20 cellular contexts compared by ENCODE assay signal in genomic region chr2:217954971-217955740, GRCh38. TPM values are rescaled to one million over a fixed set of nuclear protein-coding genes. Genes with fewer than 3 reads are reported as not detected.
DNase-seq lines count a peak whose midpoint lies in the region; FAIRE-seq and TF ChIP-seq lines count a peak whose summit lies in the region.
"Had no signal": no experiment of that assay in that cellular context is flagged by ENCODE, and none has a peak within 500 bp of the region (broad histone marks: within the 10 kb centered on the region; RNA-seq: fewer than 3 reads in every experiment).

No MANE protein-coding gene starts in this region.

- H3K27me3 ChIP-seq in H1 (replicated peaks in 1 of 4; ENCODE audit: control insufficient read depth in 3 of 4, extremely low read depth in 1 of 4, insufficient read depth in 3 of 4, low read length in 3 of 4) (peaks cover 0 to 3% (median 0%) of the 10 kb centered on the region in 4 experiments; a peak in 1 of 7 replicates), neural progenitor cell (no peaks in the 10 kb centered on the region), thyroid gland (no peaks in the 10 kb centered on the region), smooth muscle cell (ENCODE audit: low read depth) (no peaks in the 10 kb centered on the region)
- H3K27me3 ChIP-seq: colonic mucosa had no signal

- no peak overlapping the region for H2BK5ac ChIP-seq in H1 (ENCODE audit: low read depth, low read length)

- no peak overlapping the region for H2BK15ac ChIP-seq in H1 (ENCODE audit: low read length)

- no peak overlapping the region for H2AFZ ChIP-seq in H1 (ENCODE audit: low read length)
- no peak overlapping the region for H2AFZ ChIP-seq in neural progenitor cell (replicated peaks)
- H2AFZ ChIP-seq in smooth muscle cell (ENCODE audit: low read depth) = no peak overlapping the region

- H2BK12ac ChIP-seq in H1 (ENCODE audit: low read depth, low read length) = 0 out of 2 replicates have a peak overlapping the region, but pooled peaks have one; percentile 9

- POLR2A ChIA-PET in H1 (lab: Charles Lee; ENCODE audit: partially characterized antibody) = interaction anchor here (1.0 kb wide), 1 partner anchor 29 kb away, joined by 4 read pairs; no protein-coding TSS in a partner anchor

- no peaks in the 10 kb centered on the region for H3K36me3 ChIP-seq in H1 (ENCODE audit: control insufficient read depth in 2 of 4, insufficient read depth in 4 of 4, low read length in 3 of 4)
- H3K36me3 ChIP-seq in neural progenitor cell = no peaks in the 10 kb centered on the region
- no peaks in the 10 kb centered on the region for H3K36me3 ChIP-seq in thyroid gland
- H3K36me3 ChIP-seq in smooth muscle cell (ENCODE audit: low read depth) = no peaks in the 10 kb centered on the region
- H3K36me3 ChIP-seq: colonic mucosa had no signal

- no peaks in the 10 kb centered on the region for H3K9me3 Mint-ChIP-seq in neural progenitor cell
- no peaks in the 10 kb centered on the region for H3K9me3 Mint-ChIP-seq in activated T-helper 1 cell treated with anti-CD3 and anti-CD28 coated beads, Interleukin-12 subunit alpha, Interleukin-12 subunit beta, Interleukin-2, Interleukin-4 antibody, amounts not matched to agents 30 ng/mL and 10 ng/mL and 1 ng/mL, durations not matched to agents 14 hours and 24 hours and 36 hours
- H3K9me3 Mint-ChIP-seq: H9 had no signal

- TF ChIP-seq RAD21 in H1 (IDR thresholded peaks at IDR 0.05 in 1 of 2, conservative IDR thresholded peaks at IDR 0.05 in 1 of 2; ENCODE audit: low read depth in 2 of 2, low read length in 2 of 2) = no peak

- H2AK5ac ChIP-seq in H1 (ENCODE audit: low read depth, low read length) = no peak overlapping the region

- peaks cover 2% of the 10 kb centered on the region for H3K4me1 Mint-ChIP-seq in neural progenitor cell
- no peaks in the 10 kb centered on the region for H3K4me1 Mint-ChIP-seq in activated T-helper 1 cell treated with anti-CD3 and anti-CD28 coated beads, Interleukin-12 subunit alpha, Interleukin-12 subunit beta, Interleukin-2, Interleukin-4 antibody, amounts not matched to agents 30 ng/mL and 10 ng/mL and 1 ng/mL, durations not matched to agents 14 hours and 24 hours and 36 hours (ENCODE audit: low read depth)

- TF ChIP-seq CTCF in H1 (IDR thresholded peaks at IDR 0.05; ENCODE audit: control extremely low read depth in 1 of 3, insufficient read depth in 1 of 3, low read depth in 1 of 3, low read length in 3 of 3) (no peak), neural progenitor cell (IDR thresholded peaks at IDR 0.05) (no peak), thyroid gland (IDR thresholded peaks at IDR 0.05) (no peak), smooth muscle cell (IDR thresholded peaks at IDR 0.05; ENCODE audit: borderline replicate concordance, insufficient read depth, poor library complexity, severe bottlenecking) (no peak)

- peaks cover 7% of the 10 kb centered on the region for H3K27me3 Mint-ChIP-seq in neural progenitor cell (ENCODE audit: insufficient read depth, low read depth)
- H3K27me3 Mint-ChIP-seq in activated T-helper 1 cell treated with anti-CD3 and anti-CD28 coated beads, Interleukin-12 subunit alpha, Interleukin-12 subunit beta, Interleukin-2, Interleukin-4 antibody, amounts not matched to agents 30 ng/mL and 10 ng/mL and 1 ng/mL, durations not matched to agents 14 hours and 24 hours and 36 hours (ENCODE audit: insufficient read depth) = peaks cover 5% of the 10 kb centered on the region

- intact Hi-C loops in thyroid gland (cut with DNase I) = no loop called here
- intact Hi-C loops in activated T-helper 1 cell treated with anti-CD3 and anti-CD28 coated beads, Interleukin-12 subunit alpha, Interleukin-12 subunit beta, Interleukin-2, Interleukin-4 antibody, amounts not matched to agents 30 ng/mL and 10 ng/mL and 1 ng/mL, durations not matched to agents 14 hours and 24 hours and 36 hours (cut with micrococcal nuclease) = no loop called here

- CTCF ChIA-PET in H1 (lab: Charles Lee; ENCODE audit: partially characterized antibody) = interaction anchor here (0.8 to 22.2 kb wide), 9 partner anchors 8 to 169 kb away, joined by 3 to 480 read pairs (median 7); no protein-coding TSS in a partner anchor

- H3K4me3 ChIP-seq in H1 (ENCODE audit: extremely low read depth in 1 of 4, insufficient read depth in 2 of 4, low read depth in 3 of 4, low read length in 4 of 4) = no peak overlapping the region
- H3K4me3 ChIP-seq in neural progenitor cell = no peak overlapping the region
- no peak overlapping the region for H3K4me3 ChIP-seq in thyroid gland (replicated peaks in 1 of 3)
- H3K4me3 ChIP-seq in smooth muscle cell = no peak overlapping the region
- H3K4me3 ChIP-seq: colonic mucosa had no signal

- peaks cover 0 to 10% (median 3%) of the 10 kb centered on the region in 4 experiments; a peak in 5 of 7 replicates for H3K4me1 ChIP-seq in H1 (replicated peaks in 1 of 4; ENCODE audit: control insufficient read depth in 3 of 4, insufficient read depth in 4 of 4, low read length in 3 of 4)
- no peaks in the 10 kb centered on the region for H3K4me1 ChIP-seq in neural progenitor cell
- peaks cover 62 to 71% of the 10 kb centered on the region in 2 donors for H3K4me1 ChIP-seq in thyroid gland
- H3K4me1 ChIP-seq in smooth muscle cell (ENCODE audit: low read depth) = peaks cover 7% of the 10 kb centered on the region
- H3K4me1 ChIP-seq: colonic mucosa had no signal

- H3F3A ChIP-seq in neural progenitor cell (ENCODE audit: low read depth) (no peaks in the 10 kb centered on the region), smooth muscle cell (ENCODE audit: low read depth) (no peaks in the 10 kb centered on the region)

- H3K27ac Mint-ChIP-seq in neural progenitor cell = peak overlapping the region; percentile 60
- H3K27ac Mint-ChIP-seq in activated T-helper 1 cell treated with anti-CD3 and anti-CD28 coated beads, Interleukin-12 subunit alpha, Interleukin-12 subunit beta, Interleukin-2, Interleukin-4 antibody, amounts not matched to agents 30 ng/mL and 10 ng/mL and 1 ng/mL, durations not matched to agents 14 hours and 24 hours and 36 hours = no peak overlapping the region
- H3K27ac Mint-ChIP-seq: H9 had no signal

- no peak overlapping the region for H3K23ac ChIP-seq in H1 (ENCODE audit: insufficient read length)

- H3K79me1 ChIP-seq in H1 (ENCODE audit: low read depth, low read length) = no peaks in the 10 kb centered on the region

- H3K14ac ChIP-seq in H1 (ENCODE audit: insufficient read length) = no peak overlapping the region

- 90% methylated on average over 15 of the region's 15 CpGs; no CpG with 5 or more reads in 1 of the 2 experiments for WGBS in H1 (ENCODE audit: extremely low coverage in 1 of 2, insufficient coverage in 1 of 2, insufficient read length in 1 of 2, insufficient replicate concordance in 2 of 2, low coverage in 1 of 2, low lambda C conversion rate in 2 of 2, missing lambda C conversion rate in 1 of 2), 2 experiments
- WGBS in thyroid gland, 2 donors = 58 to 78% methylated on average over 12 to 14 of the region's 15 CpGs
- WGBS in smooth muscle cell (ENCODE audit: low lambda C conversion rate) = 93% methylated on average over 15 of the region's 15 CpGs

- TF ChIP-seq EP300 in H1 (IDR thresholded peaks at IDR 0.05; ENCODE audit: borderline replicate concordance in 1 of 2, low read depth in 2 of 2, low read length in 2 of 2) = no peak

- no peaks in the 10 kb centered on the region for H3K36me3 Mint-ChIP-seq in neural progenitor cell
- no peaks in the 10 kb centered on the region for H3K36me3 Mint-ChIP-seq in activated T-helper 1 cell treated with anti-CD3 and anti-CD28 coated beads, Interleukin-12 subunit alpha, Interleukin-12 subunit beta, Interleukin-2, Interleukin-4 antibody, amounts not matched to agents 30 ng/mL and 10 ng/mL and 1 ng/mL, durations not matched to agents 14 hours and 24 hours and 36 hours (ENCODE audit: low read depth)

- no peak for TF ChIP-seq POLR2A in H1 (IDR thresholded peaks at IDR 0.05; ENCODE audit: control extremely low read depth in 1 of 2, low read depth in 2 of 2, low read length in 2 of 2)
- TF ChIP-seq POLR2A in thyroid gland (IDR thresholded peaks at IDR 0.05) = no peak

- no peak overlapping the region for H2BK20ac ChIP-seq in H1 (ENCODE audit: low read length)

- no peak overlapping the region for H3K4me3 Mint-ChIP-seq in neural progenitor cell
- no peak overlapping the region for H3K4me3 Mint-ChIP-seq in activated T-helper 1 cell treated with anti-CD3 and anti-CD28 coated beads, Interleukin-12 subunit alpha, Interleukin-12 subunit beta, Interleukin-2, Interleukin-4 antibody, amounts not matched to agents 30 ng/mL and 10 ng/mL and 1 ng/mL, durations not matched to agents 14 hours and 24 hours and 36 hours
- H3K4me3 Mint-ChIP-seq: H9 had no signal

- no peak overlapping the region for H3K18ac ChIP-seq in H1 (ENCODE audit: extremely low read depth, low read length)

- H3K23me2 ChIP-seq in H1 (ENCODE audit: low read depth, low read length) = no peaks in the 10 kb centered on the region

- no peak overlapping the region for H3K56ac ChIP-seq in H1 (replicated peaks; ENCODE audit: insufficient read length, low read depth, low read length)

- no peak overlapping the region for H3K4ac ChIP-seq in H1 (replicated peaks; ENCODE audit: insufficient read length, low read depth, low read length)

- no peak for FAIRE-seq in H1 (lab: Jason Lieb, UNC)
- FAIRE-seq: GM12891 had no signal

- H3K27ac ChIP-seq in H1 (ENCODE audit: low read depth, low read length) (no peak overlapping the region), neural progenitor cell (no peak overlapping the region), thyroid gland (peak overlapping the region; percentile 90 to 100 (median 93)), smooth muscle cell (ENCODE audit: low read depth) (no peak overlapping the region)
- H3K27ac ChIP-seq: 22Rv1 had no signal

- H3K79me2 ChIP-seq in H1 (ENCODE audit: control insufficient read depth in 1 of 2, insufficient read depth in 2 of 2, low read length in 2 of 2) (no peaks in the 10 kb centered on the region), neural progenitor cell (ENCODE audit: low read depth) (no peaks in the 10 kb centered on the region), smooth muscle cell (ENCODE audit: low read depth) (peaks cover 82% of the 10 kb centered on the region)

- H3K9ac ChIP-seq in H1 (replicated peaks in 1 of 4; ENCODE audit: extremely low read depth in 1 of 4, low read depth in 3 of 4, low read length in 3 of 4) (no peak overlapping the region), neural progenitor cell (no peak overlapping the region), smooth muscle cell (ENCODE audit: low read depth) (no peak overlapping the region)

- H4K5ac ChIP-seq in H1 (ENCODE audit: insufficient read length, low read depth, low read length) = no peak overlapping the region

- no peak overlapping the region for H2BK120ac ChIP-seq in H1 (replicated peaks; ENCODE audit: low read depth, low read length)

- DNase-seq in DMS153 (lab: John Stamatoyannopoulos, UW) (peak; percentile 33), DMS153 treated with DMSO at 0.1 percent for 48 hours (lab: John Stamatoyannopoulos, UW; ENCODE audit: unreplicated experiment) (no peak), H1 (ENCODE audit: low read depth in 1 of 2, low spot score in 2 of 2) (no peak), neural progenitor cell (ENCODE audit: low spot score) (no peak), thyroid gland (peak; percentile 79 to 81), AG20443 (ENCODE audit: low spot score) (no peak), smooth muscle cell (lab: John Stamatoyannopoulos, UW; ENCODE audit: unreplicated experiment) (no peak)
- DNase-seq in activated T-helper 1 cell treated with anti-CD3 and anti-CD28 coated beads, Interleukin-12 subunit alpha, Interleukin-12 subunit beta, Interleukin-2, Interleukin-4 antibody, amounts not matched to agents 30 ng/mL and 10 ng/mL and 1 ng/mL, durations not matched to agents 14 hours and 24 hours and 36 hours (ENCODE audit: low spot score) = no peak
- DNase-seq: activated CD4-positive, alpha-beta T cell treated with anti-CD3 and anti-CD28 coated beads for 48 hours; activated T-cell treated with anti-CD3 and anti-CD28 coated beads, Interleukin-2, amount 50 U/mL, for 48 hours; amniotic stem cell; colonic mucosa; H9; MV-4-11; NCI-H2171; NK-92 treated with Interleukin-12 subunit alpha and Interleukin-12 subunit beta, amount 100 ng/mL, for 24 hours; stimulated activated CD4-positive, alpha-beta T cell treated with anti-CD3 and anti-CD28 coated beads, Interleukin-2, amount 100 ng/mL, for 24 hours; stimulated activated CD8-positive, alpha-beta memory T cell treated with anti-CD3 and anti-CD28 coated beads, Interleukin-4, amount 100 ng/mL, for 48 hours had no signal

- H4K91ac ChIP-seq in H1 (replicated peaks; ENCODE audit: insufficient read length, low read length) = no peak overlapping the region

- H3K4me2 ChIP-seq in H1 (ENCODE audit: insufficient read depth in 1 of 2, low read depth in 2 of 2, low read length in 2 of 2) (no peak overlapping the region), neural progenitor cell (no peak overlapping the region), smooth muscle cell (no peak overlapping the region)

- peaks cover 0 to 2% of the 10 kb centered on the region in 2 experiments for H4K20me1 ChIP-seq in H1 (replicated peaks in 1 of 2; ENCODE audit: control insufficient read depth in 1 of 2, insufficient read depth in 2 of 2, low read length in 2 of 2)
- H4K20me1 ChIP-seq in neural progenitor cell (ENCODE audit: low read depth) = no peaks in the 10 kb centered on the region
- H4K20me1 ChIP-seq in smooth muscle cell (ENCODE audit: low read depth) = peaks cover 87% of the 10 kb centered on the region

- no peak overlapping the region for H4K8ac ChIP-seq in H1 (ENCODE audit: extremely low read depth, insufficient read depth, low read length)

- H3K9me3 ChIP-seq in H1 (ENCODE audit: insufficient read depth in 2 of 2, low read depth in 1 of 2, low read length in 1 of 2) (no peaks in the 10 kb centered on the region), neural progenitor cell (ENCODE audit: low read depth) (no peaks in the 10 kb centered on the region), thyroid gland (no peaks in the 10 kb centered on the region), smooth muscle cell (replicated peaks; ENCODE audit: low read depth) (no peaks in the 10 kb centered on the region)
- H3K9me3 ChIP-seq: colonic mucosa had no signal

RNA-seq across cellular contexts. Expression of gene TNS1, which starts 47.6 kb away (rescaled TPM):
- 4.8 and 5.1 TPM in 2 replicates for total RNA-seq in H1 (2021; fragmentation: NEBNext Ultra II Directional; extraction: Animal tissue kit (Norgen Biotek cat#: 25700))
- polyA plus RNA-seq in H1 (2011; rRNA removed) (1.5 and 1.9 TPM in 2 replicates), smooth muscle cell (45.0 and 52.3 TPM in 2 replicates)
- polyA plus RNA-seq in H1 (2011; cell fraction: cytosol; rRNA removed) = 1.3 TPM
- polyA plus RNA-seq in H1 (2011; cell fraction: nucleus; rRNA removed) = 7.3 TPM
- polyA plus RNA-seq in H1 (2012, experiment 1 of 2) = 2.0 to 2.7 TPM (median 2.3 TPM) in 4 replicates
- polyA plus RNA-seq in H1 (2012, experiment 2 of 2) = 1.1 TPM
- polyA plus RNA-seq in H1 (2013, experiment 1 of 2) = 1.9 TPM
- polyA plus RNA-seq in H1 (2013, experiment 2 of 2) = 2.0 TPM
- 11.6 and 19.6 TPM in 2 replicates for polyA minus RNA-seq in H1 (2011; rRNA and poly(A)+ RNA removed)
- 4.1 TPM for polyA minus RNA-seq in H1 (2011; cell fraction: cytosol; rRNA and poly(A)+ RNA removed)
- 15.0 TPM for polyA minus RNA-seq in H1 (2011; cell fraction: nucleus; rRNA and poly(A)+ RNA removed)
- total RNA-seq in neural progenitor cell (ENCODE audit: low replicate concordance) (0.24 and 2.3 TPM in 2 replicates), thyroid gland (100 to 1,000 TPM; 169 to 316 (median 229) TPM), smooth muscle cell (61.5 and 67.7 TPM in 2 replicates)
- 0.41 and 1.1 TPM in 2 replicates for total RNA-seq in activated T-helper 1 cell treated with anti-CD3 and anti-CD28 coated beads, Interleukin-12 subunit alpha, Interleukin-12 subunit beta, Interleukin-2, Interleukin-4 antibody, amounts not matched to agents 30 ng/mL and 10 ng/mL and 1 ng/mL, durations not matched to agents 14 hours and 24 hours and 36 hours

Comparison
In these comparisons a context has a peak if more than half of its experiments do, and no peak if none do; other contexts are left out.
1. DNase-seq: peak in DMS153 (single experiment) and thyroid gland (2 of 2); none in DMS153 treated with DMSO at 0.1 percent for 48 hours (single experiment), H1 (0 of 2), neural progenitor cell (single experiment), activated T-helper 1 cell treated with anti-CD3 and anti-CD28 coated beads, Interleukin-12 subunit alpha, Interleukin-12 subunit beta, Interleukin-2, Interleukin-4 antibody, amounts not matched to agents 30 ng/mL and 10 ng/mL and 1 ng/mL, durations not matched to agents 14 hours and 24 hours and 36 hours (single experiment), AG20443 (single experiment) and smooth muscle cell (single experiment).
2. H3K27ac ChIP-seq: peak in thyroid gland (3 of 3); none in H1 (single experiment), neural progenitor cell (single experiment) and smooth muscle cell (single experiment).
3. RNA of gene TNS1, which starts 47.6 kb away (total RNA-seq): 169 to 316 TPM in thyroid gland and 61.5 to 67.7 TPM in smooth muscle cell; 4.8 to 5.1 TPM in H1, 0.41 to 1.1 TPM in activated T-helper 1 cell treated with anti-CD3 and anti-CD28 coated beads, Interleukin-12 subunit alpha, Interleukin-12 subunit beta, Interleukin-2, Interleukin-4 antibody, amounts not matched to agents 30 ng/mL and 10 ng/mL and 1 ng/mL, durations not matched to agents 14 hours and 24 hours and 36 hours and 0.24 to 2.3 TPM in neural progenitor cell; every median in the first group is over 10 times any median in the second.